2 cellular contexts compared by ENCODE assay signal in genomic region chr11:72814831-72815618, GRCh38.
TF ChIP-seq lines count a peak whose summit lies in the region.

No MANE protein-coding gene starts in this region.

TF ChIP-seq in HEK293, 187 proteins besides CTCF, POLR2A, EP300 and RAD21 (continued from another document):
- TF ChIP-seq PATZ1 (tag by site-specific recombination; IDR thresholded peaks at IDR 0.05): peak; percentile 59; the same call in 1 of the 2 replicates
- 0 out of 2 replicates have a peak, but pooled peaks have one; percentile 10 for TF ChIP-seq KLF9 (tag by site-specific recombination; IDR thresholded peaks at IDR 0.05; ENCODE audit: low read depth)
- TF ChIP-seq ZBTB8A (tag by site-specific recombination; IDR thresholded peaks at IDR 0.05): peak; percentile 79; the same call in 1 of the 2 replicates
- no peak for TF ChIP-seq ZNF433 (tag by site-specific recombination; IDR thresholded peaks at IDR 0.05; ENCODE audit: low read depth)
- TF ChIP-seq KLF10 (tag by site-specific recombination; IDR thresholded peaks at IDR 0.05): no peak
- TF ChIP-seq ZNF785 (tag by site-specific recombination; IDR thresholded peaks at IDR 0.05): no peak
- peak; percentile 51 for TF ChIP-seq SCRT2 (tag by site-specific recombination; IDR thresholded peaks at IDR 0.05)
- peak; percentile 12; the same call in 1 of the 2 replicates for TF ChIP-seq ZBTB17 (tag by site-specific recombination; IDR thresholded peaks at IDR 0.05)
- 0 out of 2 replicates have a peak, but pooled peaks have one; percentile 10 for TF ChIP-seq ZNF2 (tag by site-specific recombination; IDR thresholded peaks at IDR 0.05)
- peak; percentile 14; the same call in 1 of the 2 replicates for TF ChIP-seq ZBTB11 (tag by site-specific recombination; conservative IDR thresholded peaks at IDR 0.05; ENCODE audit: low read depth)
- 0 out of 2 replicates have a peak, but pooled peaks have one; percentile 79 for TF ChIP-seq ZNF600 (tag by site-specific recombination; IDR thresholded peaks at IDR 0.05)
- TF ChIP-seq ZBTB20 (tag by site-specific recombination; IDR thresholded peaks at IDR 0.05): peak; percentile 60

TF ChIP-seq in HepG2, 621 proteins besides CTCF, POLR2A, EP300 and RAD21 (continued from another document and continues in another):
- TF ChIP-seq IKZF5 (CRISPR knock-in tag; IDR thresholded peaks at IDR 0.05) (0 out of 2 replicates have a peak, but pooled peaks have one; percentile 13), ZMAT5 (CRISPR knock-in tag; IDR thresholded peaks at IDR 0.05; ENCODE audit: borderline replicate concordance, low read depth) (no peak), TCF7 (IDR thresholded peaks at IDR 0.05; ENCODE audit: low read depth) (no peak), ZFP1 (CRISPR knock-in tag; IDR thresholded peaks at IDR 0.05) (no peak), KAT2B (IDR thresholded peaks at IDR 0.05; ENCODE audit: borderline replicate concordance, low read depth, low read length) (no peak), PBX3 (CRISPR knock-in tag; IDR thresholded peaks at IDR 0.05; ENCODE audit: borderline replicate concordance) (no peak), NFIC (IDR thresholded peaks at IDR 0.05; ENCODE audit: low read length) (no peak), TFDP1 (CRISPR knock-in tag; IDR thresholded peaks at IDR 0.05; ENCODE audit: borderline replicate concordance) (no peak), TEF (CRISPR knock-in tag; IDR thresholded peaks at IDR 0.05) (no peak), ZNF687 (CRISPR knock-in tag; IDR thresholded peaks at IDR 0.05) (peak; percentile 21), NAIF1 (CRISPR knock-in tag; IDR thresholded peaks at IDR 0.05; ENCODE audit: borderline replicate concordance) (no peak), ZNF567 (CRISPR knock-in tag; IDR thresholded peaks at IDR 0.05; ENCODE audit: borderline replicate concordance) (no peak), ZNF598 (CRISPR knock-in tag; IDR thresholded peaks at IDR 0.05; ENCODE audit: borderline replicate concordance) (peak; percentile 1; the same call in 1 of the 2 replicates), DR1 (CRISPR knock-in tag; IDR thresholded peaks at IDR 0.05) (0 out of 2 replicates have a peak, but pooled peaks have one; percentile 30), ZBTB44 (CRISPR knock-in tag; IDR thresholded peaks at IDR 0.05) (no peak), ZNF777 (CRISPR knock-in tag; IDR thresholded peaks at IDR 0.05) (no peak), NFRKB (IDR thresholded peaks at IDR 0.05) (no peak), ZNF768 (CRISPR knock-in tag; IDR thresholded peaks at IDR 0.05) (peak; percentile 5; the same call in 1 of the 2 replicates), TRIM24 (CRISPR knock-in tag; IDR thresholded peaks at IDR 0.05) (no peak), AGO1 (IDR thresholded peaks at IDR 0.05; ENCODE audit: low read depth, low read length, poor library complexity, severe bottlenecking) (peak; percentile 34), MTERF4 (CRISPR knock-in tag; IDR thresholded peaks at IDR 0.05) (no peak), EZH2 (conservative IDR thresholded peaks at IDR 0.05; ENCODE audit: low read depth, low read length) (no peak), MTA3 (CRISPR knock-in tag; IDR thresholded peaks at IDR 0.05) (no peak), ZNF318 (CRISPR knock-in tag; IDR thresholded peaks at IDR 0.05) (no peak), ZNF232 (CRISPR knock-in tag; IDR thresholded peaks at IDR 0.05; ENCODE audit: borderline replicate concordance) (0 out of 2 replicates have a peak, but pooled peaks have one; percentile 36), SP5 (CRISPR knock-in tag; IDR thresholded peaks at IDR 0.05; ENCODE audit: borderline replicate concordance, low read depth) (no peak), HINFP (CRISPR knock-in tag; IDR thresholded peaks at IDR 0.05; ENCODE audit: low read depth) (no peak), ZNF773 (CRISPR knock-in tag; IDR thresholded peaks at IDR 0.05; ENCODE audit: borderline replicate concordance) (no peak)
